Comparison of ENCODE assay signal across 1 cellular context in genomic region chr2:177165731-177166711, GRCh38.
TF ChIP-seq lines count a peak whose summit lies in the region.

No MANE protein-coding gene starts in this region.

TF ChIP-seq in WTC11, 78 proteins besides CTCF, POLR2A, EP300 and RAD21 (continued from another document):
- TF ChIP-seq ATF3 (CRISPR knock-in tag; conservative IDR thresholded peaks at IDR 0.05), result no peak
